Comparison of ENCODE assay signal across 25 cellular contexts in the genomic region with DNA sequence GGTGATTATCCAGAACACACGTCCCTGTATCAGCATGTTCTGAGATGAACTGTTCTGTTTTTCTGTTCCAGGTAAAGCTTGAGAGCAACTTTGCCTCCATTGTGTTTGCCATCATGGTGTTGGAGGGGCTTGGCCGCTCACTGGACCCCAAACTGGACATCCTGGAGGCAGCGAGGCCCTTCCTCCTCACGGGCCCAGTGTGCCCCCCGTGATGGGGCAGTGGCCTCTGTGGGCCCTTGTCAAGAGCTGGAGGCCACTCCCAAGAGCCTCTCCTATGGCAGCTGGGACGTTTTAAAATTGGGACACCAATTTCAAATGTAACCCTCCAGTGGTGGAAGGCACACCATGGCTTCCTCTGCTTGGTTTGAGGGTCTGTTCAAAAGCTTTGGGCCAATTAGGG. TPM values are rescaled to one million over a fixed set of nuclear protein-coding genes. Genes with fewer than 3 reads are reported as not detected.
"Had no signal": no experiment of that assay in that cellular context is flagged by ENCODE, and none has a peak within 500 bp of the region (broad histone marks: within the 10 kb centered on the region; RNA-seq: fewer than 3 reads in every experiment).

No MANE protein-coding gene starts in this region.

- H3K9me3 ChIP-seq: breast epithelium, heart left ventricle, lower lobe of right lung, testis, vagina had no signal

- H3K27ac ChIP-seq: breast epithelium, coronary artery, epithelial cell of prostate, heart left ventricle, lower lobe of right lung, testis, vagina had no signal

- H3K9me3 Mint-ChIP-seq: activated naive CD8-positive, alpha-beta T cell treated with anti-CD3 and anti-CD28 coated beads, Interleukin-2, amount 10 ng/mL, durations not matched to agents 7 days and 5 days; endodermal cell; stimulated activated memory B cell treated with anti-CD40 and anti-IgM and Interleukin-4, amounts not matched to agents 10 μg/mL and 1 μg/mL and 100 μg/mL, for 72 hours; T-helper 1 cell treated with Interleukin-12 subunit alpha and Interleukin-12 subunit beta and Interleukin-4 antibody, amounts not matched to agents 30 μg/mL and 1 μg/mL, for 36 hours had no signal

- H3K27ac Mint-ChIP-seq: endodermal cell; stimulated activated memory B cell treated with anti-CD40 and anti-IgM and Interleukin-4, amounts not matched to agents 10 μg/mL and 1 μg/mL and 100 μg/mL, for 72 hours; T-helper 1 cell treated with Interleukin-12 subunit alpha and Interleukin-12 subunit beta and Interleukin-4 antibody, amounts not matched to agents 30 μg/mL and 1 μg/mL, for 36 hours had no signal

- ATAC-seq: heart left ventricle; left lobe of liver; lower lobe of right lung; naive thymus-derived CD4-positive, alpha-beta T cell; sciatic nerve; stimulated activated memory B cell treated with anti-CD40 and anti-IgM and Interleukin-4, amounts not matched to agents 10 μg/mL and 1 μg/mL and 100 μg/mL, for 72 hours had no signal

- H3K36me3 ChIP-seq: breast epithelium had no signal

- H3K27me3 ChIP-seq: breast epithelium, heart left ventricle, testis, vagina had no signal

- H3K4me3 Mint-ChIP-seq: activated naive CD8-positive, alpha-beta T cell treated with anti-CD3 and anti-CD28 coated beads, Interleukin-2, amount 10 ng/mL, durations not matched to agents 7 days and 5 days; endodermal cell; stimulated activated memory B cell treated with anti-CD40 and anti-IgM and Interleukin-4, amounts not matched to agents 10 μg/mL and 1 μg/mL and 100 μg/mL, for 72 hours; T-helper 1 cell treated with Interleukin-12 subunit alpha and Interleukin-12 subunit beta and Interleukin-4 antibody, amounts not matched to agents 30 μg/mL and 1 μg/mL, for 36 hours had no signal

- H3K4me3 ChIP-seq: breast epithelium, coronary artery, heart left ventricle, lower lobe of right lung, testis, vagina had no signal

- H3K27me3 Mint-ChIP-seq: activated naive CD8-positive, alpha-beta T cell treated with anti-CD3 and anti-CD28 coated beads, Interleukin-2, amount 10 ng/mL, durations not matched to agents 7 days and 5 days; naive thymus-derived CD4-positive, alpha-beta T cell; stimulated activated memory B cell treated with anti-CD40 and anti-IgM and Interleukin-4, amounts not matched to agents 10 μg/mL and 1 μg/mL and 100 μg/mL, for 72 hours had no signal

- DNase-seq: activated CD4-positive, alpha-beta T cell treated with anti-CD3 and anti-CD28 coated beads for 4 hours; activated CD4-positive, alpha-beta T cell treated with anti-CD3 and anti-CD28 coated beads, Interleukin-2, amount 50 U/mL, for 48 hours; activated CD4-positive, CD25-positive, alpha-beta regulatory T cell; activated naive CD4-positive, alpha-beta T cell; activated naive CD8-positive, alpha-beta T cell treated with anti-CD3 and anti-CD28 coated beads, Interleukin-2, amount 10 ng/mL, durations not matched to agents 7 days and 5 days; activated T-cell treated with anti-CD3 and anti-CD28 coated beads for 4 hours; amniotic stem cell; cerebellar nuclear complex; endodermal cell; heart left ventricle; lower lobe of right lung; naive thymus-derived CD4-positive, alpha-beta T cell; nucleus accumbens; small intestine; stimulated activated CD4-positive, alpha-beta T cell treated with anti-CD3 and anti-CD28 coated beads, Interleukin-15, amount 100 ng/mL, for 24 hours; testis; trophoblast cell had no signal

RNA-seq across cellular contexts. Expression of a gene that starts 54.0 kb away (rescaled TPM):
- total RNA-seq: activated naive CD8-positive, alpha-beta T cell treated with anti-CD3 and anti-CD28 coated beads, Interleukin-2, amount 10 ng/mL, durations not matched to agents 7 days and 5 days; naive thymus-derived CD4-positive, alpha-beta T cell had no signal
- polyA plus RNA-seq: naive thymus-derived CD4-positive, alpha-beta T cell had no signal
